Comparison of ENCODE assay signal across 8 cellular contexts in the genomic region with DNA sequence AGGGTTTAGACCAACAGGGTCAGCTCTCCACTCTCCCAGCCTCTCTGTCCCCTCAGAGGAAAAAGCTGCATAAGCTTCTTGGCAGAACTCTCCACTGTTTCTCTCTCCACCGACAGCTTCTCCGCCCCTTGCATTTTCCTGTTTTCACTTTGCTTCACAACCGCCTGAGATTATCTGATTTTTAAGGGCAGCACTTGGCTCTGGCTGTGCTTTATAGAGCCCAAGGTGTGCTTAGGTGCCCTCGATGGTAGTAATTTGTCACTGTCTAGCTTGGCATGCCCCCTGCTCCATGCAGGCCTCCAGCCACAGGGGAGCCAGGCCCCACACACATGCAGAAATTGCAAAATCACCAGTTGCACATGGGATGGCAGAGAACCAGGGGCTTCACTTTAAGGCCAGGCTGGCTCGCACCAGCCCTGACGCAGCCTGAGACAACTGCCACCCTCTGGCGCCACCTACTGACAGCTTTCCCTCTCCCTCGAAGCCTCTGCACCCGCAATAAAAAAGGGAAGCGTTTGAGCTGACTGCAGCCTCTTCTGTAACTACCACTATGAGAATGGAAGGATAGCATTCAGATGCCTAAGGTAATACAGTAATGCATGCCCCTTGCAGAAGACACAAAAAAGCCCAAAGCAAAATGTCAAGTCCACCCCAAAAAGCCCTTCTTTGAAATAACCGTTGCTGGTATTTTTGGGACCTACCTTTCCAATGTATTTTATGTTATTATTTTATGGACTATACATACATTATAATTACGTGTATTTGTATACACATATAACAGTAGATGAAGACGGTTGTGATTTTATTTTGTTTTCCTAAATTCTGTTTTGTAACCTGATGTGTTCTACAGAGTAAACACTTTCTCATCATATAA. TPM values are rescaled to one million over a fixed set of nuclear protein-coding genes. Genes with fewer than 3 reads are reported as not detected.
DNase-seq lines count a peak whose midpoint lies in the region; ATAC-seq and TF ChIP-seq lines count a peak whose summit lies in the region.

No MANE protein-coding gene starts in this region.

- 7 to 10% methylated on average over 13 of the region's 13 CpGs for WGBS in lung, 2 donors

- peak; percentile 91 for ATAC-seq in HG03378 (IDR thresholded peaks at IDR 0.05; ENCODE audit: unreplicated experiment)
- peak; percentile 81 for ATAC-seq in lung (ENCODE audit: insufficient read depth, low FRiP score)

- TF ChIP-seq CTCF in lung (IDR thresholded peaks at IDR 0.05; ENCODE audit: control extremely low read depth, extremely low read depth), result peak; percentile 60

- no peaks in the 10 kb centered on the region for H3K36me3 ChIP-seq in lung (ENCODE audit: control insufficient read depth in 2 of 2, insufficient read depth in 2 of 2, low read length in 2 of 2)

- H3K4me1 Mint-ChIP-seq in activated CD4-positive, alpha-beta T cell treated with anti-CD3 and anti-CD28 coated beads, Interleukin-2, amount 10 ng/mL, durations not matched to agents 7 days and 5 days, result peaks cover 4% of the 10 kb centered on the region

- no peaks in the 10 kb centered on the region for H3K27me3 ChIP-seq in lung (ENCODE audit: control insufficient read depth, insufficient read depth)

- peaks cover 2% of the 10 kb centered on the region for H3K9me3 Mint-ChIP-seq in activated CD4-positive, alpha-beta T cell treated with anti-CD3 and anti-CD28 coated beads, Interleukin-2, amount 10 ng/mL, durations not matched to agents 7 days and 5 days

- POLR2A ChIA-PET in activated CD4-positive, alpha-beta T cell treated with anti-CD3 and anti-CD28 coated beads, Interleukin-2, amount 10 ng/mL, durations not matched to agents 7 days and 5 days (lab: Charles Lee), result no interaction called here

- H3K36me3 Mint-ChIP-seq in activated CD4-positive, alpha-beta T cell treated with anti-CD3 and anti-CD28 coated beads, Interleukin-2, amount 10 ng/mL, durations not matched to agents 7 days and 5 days (ENCODE audit: low read depth), result no peaks in the 10 kb centered on the region

- no peak overlapping the region for H3K4me3 Mint-ChIP-seq in activated CD4-positive, alpha-beta T cell treated with anti-CD3 and anti-CD28 coated beads, Interleukin-2, amount 10 ng/mL, durations not matched to agents 7 days and 5 days

- CTCF ChIA-PET in activated CD4-positive, alpha-beta T cell treated with anti-CD3 and anti-CD28 coated beads, Interleukin-2, amount 10 ng/mL, durations not matched to agents 7 days and 5 days (lab: Charles Lee), result interaction anchor here (0.5 to 1.2 kb wide), 6 partner anchors 9 to 1275 kb away, joined by 3 to 4 read pairs (median 3); no protein-coding TSS in a partner anchor

- peaks cover 0 to 6% of the 10 kb centered on the region in 2 donors for H3K9me3 ChIP-seq in lung (ENCODE audit: control insufficient read depth in 2 of 2, insufficient read depth in 1 of 2, low read length in 1 of 2)

- no peak overlapping the region for H3K4me3 ChIP-seq in lung

- no peaks in the 10 kb centered on the region for H3K4me1 ChIP-seq in lung (ENCODE audit: control insufficient read depth in 2 of 2, insufficient read depth in 2 of 2, low read length in 2 of 2)

- DNase-seq in C1 segment of cervical spinal cord (lab: John Stamatoyannopoulos, UW) (peak in 11 of 14 donors; percentile 4 to 76 (median 46)), GM19238 (ENCODE audit: insufficient read length, low spot score) (peak; percentile 58), NCI-H510A treated with DMSO at 0.1 percent for 48 hours (lab: John Stamatoyannopoulos, UW) (peak; percentile 93), dermis blood vessel endothelial cell (peak; percentile 76), lung (ENCODE audit: low spot score) (peak; percentile 77)
- peak; percentile 78 for DNase-seq in activated CD4-positive, alpha-beta T cell treated with anti-CD3 and anti-CD28 coated beads, Interleukin-2, amount 10 ng/mL, durations not matched to agents 7 days and 5 days
- peak; percentile 58 for DNase-seq in stimulated activated CD8-positive, alpha-beta memory T cell treated with anti-CD3 and anti-CD28 coated beads, Interleukin-15, amount 100 ng/mL, for 24 hours (ENCODE audit: low read depth)

- H3K27ac Mint-ChIP-seq in activated CD4-positive, alpha-beta T cell treated with anti-CD3 and anti-CD28 coated beads, Interleukin-2, amount 10 ng/mL, durations not matched to agents 7 days and 5 days, result no peak overlapping the region

- H3K27ac ChIP-seq in lung (ENCODE audit: low read depth in 1 of 2, low read length in 1 of 2), result no peak overlapping the region

- peaks cover 2% of the 10 kb centered on the region for H3K27me3 Mint-ChIP-seq in activated CD4-positive, alpha-beta T cell treated with anti-CD3 and anti-CD28 coated beads, Interleukin-2, amount 10 ng/mL, durations not matched to agents 7 days and 5 days

RNA-seq across cellular contexts. Expression of a gene that starts 32.0 kb away (rescaled TPM):
- not detected for total RNA-seq in activated CD4-positive, alpha-beta T cell treated with anti-CD3 and anti-CD28 coated beads, Interleukin-2, amount 10 ng/mL, durations not matched to agents 7 days and 5 days
- total RNA-seq in dermis blood vessel endothelial cell (not detected in 2 replicates), lung (1 to 10 TPM; 1.7 to 2.9 TPM)
- polyA plus RNA-seq in lung, result under 1 TPM; 0.05 to 0.16 TPM
